17 cellular contexts compared by ENCODE assay signal in the genomic region with DNA sequence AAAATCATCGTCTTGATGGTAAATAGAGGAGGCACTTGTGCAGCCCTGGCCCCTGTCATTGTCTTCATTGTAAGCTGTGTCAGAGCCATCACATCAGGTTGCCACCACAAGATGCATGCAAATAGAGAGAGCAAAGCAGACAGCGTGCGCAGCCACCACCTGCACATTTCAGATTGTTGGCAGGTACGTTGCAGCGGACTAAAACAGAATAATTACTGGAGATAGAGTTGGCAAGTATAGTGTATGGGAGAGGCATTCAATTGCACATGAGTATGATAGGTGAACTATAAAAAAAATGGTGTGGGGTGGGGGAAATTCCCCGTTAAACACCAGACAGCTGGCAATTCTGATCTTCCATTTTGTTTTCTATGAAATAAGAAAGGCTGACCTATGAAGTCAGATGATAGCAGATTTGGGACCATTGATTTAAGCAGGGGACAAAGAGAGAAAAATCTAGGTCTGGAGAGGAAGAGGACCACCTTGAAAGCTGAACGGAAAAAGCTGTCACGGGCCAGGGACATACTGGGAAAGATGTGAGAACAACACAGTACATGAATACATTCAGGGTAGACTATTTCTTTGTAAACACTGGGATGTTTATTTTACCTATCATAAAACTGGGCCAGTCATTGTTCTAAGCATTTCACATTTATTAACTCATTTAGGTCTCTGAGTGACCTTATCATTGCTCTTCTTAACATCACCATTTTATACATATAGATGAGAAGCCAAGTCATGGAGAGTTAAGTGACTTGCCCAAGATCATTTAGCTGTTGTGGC.
DNase-seq lines count a peak whose midpoint lies in the region; ATAC-seq and TF ChIP-seq lines count a peak whose summit lies in the region.
"Had no signal": no experiment of that assay in that cellular context is flagged by ENCODE, and none has a peak within 500 bp of the region (broad histone marks: within the 10 kb centered on the region; RNA-seq: fewer than 3 reads in every experiment).

No MANE protein-coding gene starts in this region.

- no peaks in the 10 kb centered on the region for H3K4me1 ChIP-seq in mucosa of descending colon (ENCODE audit: low read depth)
- no peaks in the 10 kb centered on the region for H3K4me1 ChIP-seq in heart right ventricle
- H3K4me1 ChIP-seq: BLaER1 treated with 17β-estradiol and CSF1 and Interleukin-3, amounts not matched to agents 10 nM and 100 nM; HAP-1 had no signal

- TF ChIP-seq CTCF in mucosa of descending colon (IDR thresholded peaks at IDR 0.05) (no peak), heart right ventricle (IDR thresholded peaks at IDR 0.05) (no peak)

- no peaks in the 10 kb centered on the region for H3K9me3 ChIP-seq in mucosa of descending colon
- H3K9me3 ChIP-seq in heart right ventricle: peaks cover 0 to 3% (median 0%) of the 10 kb centered on the region in 11 donors
- H3K9me3 ChIP-seq: BLaER1 treated with 17β-estradiol and CSF1 and Interleukin-3, amounts not matched to agents 10 nM and 100 nM; HAP-1 had no signal

- no peaks in the 10 kb centered on the region for H3K27me3 ChIP-seq in heart right ventricle
- H3K27me3 ChIP-seq: BLaER1 treated with 17β-estradiol and CSF1 and Interleukin-3, amounts not matched to agents 10 nM and 100 nM had no signal

- ATAC-seq in mucosa of descending colon (peak; percentile 78), heart right ventricle (no peak), GM18909 (IDR thresholded peaks at IDR 0.05; ENCODE audit: poor library complexity, unreplicated experiment) (no peak), HG03196 (IDR thresholded peaks at IDR 0.05; ENCODE audit: unreplicated experiment) (no peak)

- intact Hi-C loops in mucosa of descending colon (cut with DNase I, micrococcal nuclease): no loop called here
- intact Hi-C loops in heart right ventricle (cut with DNase I): no loop called here

- no peak overlapping the region for H3K27ac ChIP-seq in heart right ventricle
- H3K27ac ChIP-seq: BLaER1 treated with 17β-estradiol and CSF1 and Interleukin-3, amounts not matched to agents 10 nM and 100 nM; GM23248; HL-60 had no signal

- H3K4me3 ChIP-seq in mucosa of descending colon (no peak overlapping the region), heart right ventricle (no peak overlapping the region)
- H3K4me3 ChIP-seq: BLaER1 treated with 17β-estradiol and CSF1 and Interleukin-3, amounts not matched to agents 10 nM and 100 nM; GM23248; HAP-1 had no signal

- peak; percentile 69 for DNase-seq in DMS153 treated with DMSO at 0.1 percent for 48 hours (lab: John Stamatoyannopoulos, UW; ENCODE audit: unreplicated experiment)
- peak; percentile 94 for DNase-seq in NCI-H2081 treated with DMSO at 0.1 percent for 48 hours (lab: John Stamatoyannopoulos, UW)
- peak; percentile 68 for DNase-seq in NCI-H748 treated with DMSO at 0.1 percent for 48 hours (lab: John Stamatoyannopoulos, UW)
- no peak for DNase-seq in mucosa of descending colon
- no peak for DNase-seq in heart right ventricle
- DNase-seq in NCI-H510A (lab: John Stamatoyannopoulos, UW): no peak
- DNase-seq: GDM1, GM23248, IMR-90, NCI-H1694, NCI-H2227 treated with DMSO at 0.1 percent for 48 hours, NCI-H82 had no signal

- 88 to 89% methylated on average over 8 of the region's 8 CpGs for WGBS in heart right ventricle, 2 donors

- no peaks in the 10 kb centered on the region for H3K36me3 ChIP-seq in mucosa of descending colon (ENCODE audit: low read depth)
- no peaks in the 10 kb centered on the region for H3K36me3 ChIP-seq in heart right ventricle
- H3K36me3 ChIP-seq: BLaER1 treated with 17β-estradiol and CSF1 and Interleukin-3, amounts not matched to agents 10 nM and 100 nM; HAP-1 had no signal

Comparison
In these comparisons a context has a peak if more than half of its experiments do, and no peak if none do; other contexts are left out.
1. DNase-seq: peak in DMS153 treated with DMSO at 0.1 percent for 48 hours (single experiment), NCI-H2081 treated with DMSO at 0.1 percent for 48 hours (single experiment) and NCI-H748 treated with DMSO at 0.1 percent for 48 hours (single experiment); none in mucosa of descending colon (0 of 3), heart right ventricle (0 of 2) and NCI-H510A (single experiment).